Comparison of ENCODE assay signal across 1 cellular context in genomic region chr3:124053871-124054270, GRCh38.
TF ChIP-seq lines count a peak whose summit lies in the region.

No MANE protein-coding gene starts in this region.

TF ChIP-seq in GM23338, 12 proteins besides CTCF, POLR2A, EP300 and RAD21 (continued from another document):
- TF ChIP-seq REST (IDR thresholded peaks at IDR 0.05; ENCODE audit: unreplicated experiment), result no peak
- TF ChIP-seq NANOG (IDR thresholded peaks at IDR 0.05; ENCODE audit: borderline replicate concordance), result no peak
- TF ChIP-seq CREB1 (CRISPR knock-in tag; IDR thresholded peaks at IDR 0.05; ENCODE audit: low read depth), result no peak
- no peak for TF ChIP-seq ETS1 (IDR thresholded peaks at IDR 0.05)
- TF ChIP-seq EZH2 (IDR thresholded peaks at IDR 0.05; ENCODE audit: low read depth, unreplicated experiment), result no peak
- TF ChIP-seq ZNF114 (CRISPR knock-in tag; IDR thresholded peaks at IDR 0.05), result no peak
- no peak for TF ChIP-seq EZH2phosphoT487 (IDR thresholded peaks at IDR 0.05; ENCODE audit: unreplicated experiment)
- TF ChIP-seq POLR2AphosphoS5 (IDR thresholded peaks at IDR 0.05; ENCODE audit: low read depth), result no peak
